In the genomic region with DNA sequence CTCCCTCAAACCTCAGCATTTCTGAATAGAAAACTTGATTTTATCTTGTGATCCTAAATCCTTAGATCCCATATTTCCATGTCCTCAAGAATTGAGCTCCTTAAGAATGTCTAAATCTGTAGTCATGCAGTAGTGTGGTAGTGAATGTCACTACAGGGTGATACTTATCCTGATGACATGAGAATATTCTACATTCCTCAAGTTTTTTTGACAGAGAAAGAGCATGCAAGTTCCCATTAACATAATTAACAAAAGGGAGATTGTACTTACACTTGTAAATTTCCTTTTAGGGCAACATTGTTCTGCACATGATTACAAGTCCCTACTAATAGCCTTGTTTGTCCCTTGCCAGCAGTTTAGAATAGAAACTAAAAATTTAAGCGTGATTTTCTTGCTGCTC, we compare ENCODE assay signal across 19 cellular contexts.
"Had no signal": no experiment of that assay in that cellular context is flagged by ENCODE, and none has a peak within 500 bp of the region (broad histone marks: within the 10 kb centered on the region; RNA-seq: fewer than 3 reads in every experiment).

No MANE protein-coding gene starts in this region.

- DNase-seq: dermis blood vessel endothelial cell; effector memory CD4-positive, alpha-beta T cell; erythroblast; esophagus squamous epithelium; head of caudate nucleus; left cardiac atrium; left lung; natural killer cell; occipital lobe; pancreas; spleen; stimulated activated CD4-positive, alpha-beta T cell treated with anti-CD3 and anti-CD28 coated beads, Interleukin-4, amount 100 ng/mL, for 4 hours; stimulated activated naive CD8-positive, alpha-beta T cell treated with anti-CD3 and anti-CD28 coated beads, Interleukin-15, Interleukin-2, amounts not matched to agents 100 U/mL and 50 U/mL, for 24 hours; substantia nigra; testis; tibial artery had no signal

- H3K36me3 ChIP-seq: esophagus squamous epithelium, left lung, pancreas, right atrium auricular region, spleen, tibial artery had no signal

- H3K4me3 ChIP-seq: coronary artery, esophagus squamous epithelium, left lung, pancreas, right atrium auricular region, spleen, testis, tibial artery had no signal

- FAIRE-seq: islet of Langerhans had no signal

- H3K4me1 ChIP-seq: esophagus squamous epithelium, left lung, pancreas, right atrium auricular region, spleen, testis, tibial artery had no signal

- H3K27ac ChIP-seq: coronary artery, esophagus squamous epithelium, left lung, pancreas, right atrium auricular region, spleen, testis, tibial artery had no signal

- H3K9me3 ChIP-seq: esophagus squamous epithelium, pancreas, right atrium auricular region, testis, tibial artery had no signal

- H3K27me3 ChIP-seq: esophagus squamous epithelium, left lung, pancreas, right atrium auricular region, spleen, testis, tibial artery had no signal
